Comparison of ENCODE assay signal across 12 cellular contexts in genomic region chr5:5026407-5026780, GRCh38.
DNase-seq lines count a peak whose midpoint lies in the region; ATAC-seq, FAIRE-seq and TF ChIP-seq lines count a peak whose summit lies in the region.
"Had no signal": no experiment of that assay in that cellular context is flagged by ENCODE, and none has a peak within 500 bp of the region (broad histone marks: within the 10 kb centered on the region; RNA-seq: fewer than 3 reads in every experiment).

No MANE protein-coding gene starts in this region.

- H3K36me3 ChIP-seq in BE2C = no peaks in the 10 kb centered on the region
- H3K36me3 ChIP-seq in OCI-LY3 (replicated peaks; ENCODE audit: low read depth, low read length) = peaks cover 9% of the 10 kb centered on the region
- H3K36me3 ChIP-seq in suprapubic skin = no peaks in the 10 kb centered on the region

- no peak for TF ChIP-seq EP300 in suprapubic skin (IDR thresholded peaks at IDR 0.05)

- H3K9ac ChIP-seq in OCI-LY3 (ENCODE audit: low read length) = peak overlapping the region; percentile 50; the same call in 1 of the 2 replicates

- H3K79me2 ChIP-seq in OCI-LY3 (ENCODE audit: low read length) = no peaks in the 10 kb centered on the region

- H3K4me1 ChIP-seq in BE2C (no peaks in the 10 kb centered on the region), OCI-LY3 (ENCODE audit: low read length) (peaks cover 15% of the 10 kb centered on the region), suprapubic skin (no peaks in the 10 kb centered on the region)

- peak overlapping the region; percentile 68 for H3K4me2 ChIP-seq in OCI-LY3 (ENCODE audit: low read length)

- no peak for TF ChIP-seq CTCF in BE2C (IDR thresholded peaks at IDR 0.05; ENCODE audit: low read depth, low read length)
- no peak for TF ChIP-seq CTCF in OCI-LY3 (IDR thresholded peaks at IDR 0.05; ENCODE audit: low read depth, low read length)
- TF ChIP-seq CTCF in suprapubic skin (IDR thresholded peaks at IDR 0.05) = no peak

- H3K27ac ChIP-seq in OCI-LY3 (ENCODE audit: low read length) (peak overlapping the region; percentile 71), suprapubic skin (no peak overlapping the region)
- H3K27ac ChIP-seq: HL-60 had no signal

- FAIRE-seq in H54 (lab: Jason Lieb, UNC) = peak; percentile 78

- WGBS in suprapubic skin = no CpG with 5 or more reads among the region's 4 CpGs

- no peaks in the 10 kb centered on the region for H3K27me3 ChIP-seq in BE2C
- H3K27me3 ChIP-seq in OCI-LY3 (ENCODE audit: low read depth, low read length) = no peaks in the 10 kb centered on the region
- H3K27me3 ChIP-seq in suprapubic skin = no peaks in the 10 kb centered on the region

- H3K9me3 ChIP-seq in BE2C = no peaks in the 10 kb centered on the region
- H3K9me3 ChIP-seq in OCI-LY3 (ENCODE audit: insufficient read depth, low read length) = peaks cover 15% of the 10 kb centered on the region; the same call in 1 of the 2 replicates
- no peaks in the 10 kb centered on the region for H3K9me3 ChIP-seq in suprapubic skin

- DNase-seq in BE2C (no peak), H54 (ENCODE audit: insufficient read length, low spot score) (peak; percentile 18), glomerular visceral epithelial cell (ENCODE audit: extremely low spot score) (peak; percentile 54), suprapubic skin (ENCODE audit: low spot score in 2 of 2) (no peak), dedifferentiated amniotic fluid mesenchymal stem cell (ENCODE audit: extremely low spot score) (no peak), dermis blood vessel endothelial cell (no peak)
- DNase-seq: CD4-positive, alpha-beta T cell had no signal

- TF ChIP-seq POLR2A in H54 (IDR thresholded peaks at IDR 0.05; ENCODE audit: low read depth, low read length) (no peak), suprapubic skin (IDR thresholded peaks at IDR 0.05) (no peak)

- ATAC-seq in HG02970 (IDR thresholded peaks at IDR 0.05; ENCODE audit: low FRiP score, unreplicated experiment) = no peak
- ATAC-seq: HCT116, Panc1 had no signal

- H4K20me1 ChIP-seq in OCI-LY3 (ENCODE audit: insufficient read depth, low read length) = no peaks in the 10 kb centered on the region

- H2AFZ ChIP-seq in OCI-LY3 (ENCODE audit: low read depth, low read length) = peak overlapping the region; percentile 91; the same call in 1 of the 2 replicates

- H3K4me3 ChIP-seq in BE2C (ENCODE audit: low read depth, low read length) (peak overlapping the region; percentile 56; the same call in 1 of the 2 replicates), OCI-LY3 (ENCODE audit: low read length) (peak overlapping the region; percentile 65), suprapubic skin (no peak overlapping the region)

Comparison
In these comparisons a context has a peak if more than half of its experiments do, and no peak if none do; other contexts are left out.
1. DNase-seq: peak in H54 (single experiment) and glomerular visceral epithelial cell (single experiment); none in BE2C (single experiment), suprapubic skin (0 of 2), dedifferentiated amniotic fluid mesenchymal stem cell (single experiment) and dermis blood vessel endothelial cell (single experiment).